In the genomic region with DNA sequence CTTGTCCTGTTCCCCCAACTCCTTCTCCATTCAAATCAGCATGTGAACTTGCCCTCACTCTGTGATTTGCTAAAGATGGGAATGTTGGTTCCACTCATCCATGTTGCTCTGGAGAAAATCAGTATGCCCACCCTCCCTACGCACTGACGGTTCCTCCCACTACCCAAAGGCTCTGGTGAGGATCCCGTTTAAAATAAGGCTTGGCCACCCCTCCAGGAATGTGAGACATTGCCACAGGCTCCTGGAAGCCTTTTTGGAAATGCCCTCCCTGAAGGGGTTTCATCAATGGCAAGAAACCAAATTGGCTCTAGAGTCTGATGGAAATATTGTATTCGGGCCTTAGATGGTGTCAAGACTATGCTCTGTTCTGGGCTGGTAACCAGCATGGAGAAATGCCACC, we compare ENCODE assay signal across 20 cellular contexts.
DNase-seq lines count a peak whose midpoint lies in the region; ATAC-seq and TF ChIP-seq lines count a peak whose summit lies in the region.
"Had no signal": no experiment of that assay in that cellular context is flagged by ENCODE, and none has a peak within 500 bp of the region (broad histone marks: within the 10 kb centered on the region; RNA-seq: fewer than 3 reads in every experiment).

No MANE protein-coding gene starts in this region.

- peak overlapping the region in 1 of 2 donors; percentile 56 for H3K27ac Mint-ChIP-seq in natural killer cell treated with Interleukin-12 subunit alpha and Interleukin-12 subunit beta and Interleukin-15 and Interleukin-18, amount 100 ng/mL, for 72 hours
- H3K27ac Mint-ChIP-seq in natural killer cell, result no peak overlapping the region
- H3K27ac Mint-ChIP-seq in progenitor cell of endocrine pancreas, result peak overlapping the region; percentile 97
- no peak overlapping the region for H3K27ac Mint-ChIP-seq in Calu3 (ENCODE audit: unreplicated experiment)
- no peak overlapping the region for H3K27ac Mint-ChIP-seq in T-helper 17 cell
- H3K27ac Mint-ChIP-seq: activated naive CD8-positive, alpha-beta T cell treated with anti-CD3 and anti-CD28 coated beads, Interleukin-2, amount 50 U/mL, for 24 hours; activated T-helper 2 cell treated with anti-CD3 and anti-CD28 coated beads, Interferon-gamma antibody, Interleukin-2, Interleukin-4, amounts not matched to agents 10 μg/mL and 5 μg/mL and 100 μg/mL, durations not matched to agents 14 hours and 24 hours and 36 hours had no signal

- no peak overlapping the region for H3K4me3 ChIP-seq in fibroblast of the aortic adventitia (ENCODE audit: low read depth, low read length)
- H3K4me3 ChIP-seq: prostate gland had no signal

- no peak for TF ChIP-seq CTCF in natural killer cell (IDR thresholded peaks at IDR 0.05)
- no peak for TF ChIP-seq CTCF in fibroblast of the aortic adventitia (IDR thresholded peaks at IDR 0.05; ENCODE audit: insufficient read depth, low read length)
- no peak for TF ChIP-seq CTCF in progenitor cell of endocrine pancreas (IDR thresholded peaks at IDR 0.05; ENCODE audit: unreplicated experiment)
- no peak for TF ChIP-seq CTCF in Calu3 (IDR thresholded peaks at IDR 0.05; ENCODE audit: unreplicated experiment)

- H3K27me3 Mint-ChIP-seq in natural killer cell treated with Interleukin-12 subunit alpha and Interleukin-12 subunit beta and Interleukin-15 and Interleukin-18, amount 100 ng/mL, for 72 hours, result peaks cover 11 to 19% of the 10 kb centered on the region in 2 donors
- H3K27me3 Mint-ChIP-seq in natural killer cell (ENCODE audit: low read depth in 2 of 2), result peaks cover 6 to 9% of the 10 kb centered on the region in 2 donors
- peaks cover 8% of the 10 kb centered on the region for H3K27me3 Mint-ChIP-seq in progenitor cell of endocrine pancreas
- H3K27me3 Mint-ChIP-seq in Calu3 (ENCODE audit: unreplicated experiment), result peaks cover 34% of the 10 kb centered on the region
- H3K27me3 Mint-ChIP-seq in T-helper 17 cell, result peaks cover 44% of the 10 kb centered on the region

- H3K4me1 Mint-ChIP-seq in natural killer cell treated with Interleukin-12 subunit alpha and Interleukin-12 subunit beta and Interleukin-15 and Interleukin-18, amount 100 ng/mL, for 72 hours (ENCODE audit: low read depth in 2 of 2), result peaks cover 11 to 24% of the 10 kb centered on the region in 2 donors
- peaks cover 7 to 11% of the 10 kb centered on the region in 2 donors for H3K4me1 Mint-ChIP-seq in natural killer cell
- peaks cover 37% of the 10 kb centered on the region for H3K4me1 Mint-ChIP-seq in progenitor cell of endocrine pancreas (ENCODE audit: low read depth)
- H3K4me1 Mint-ChIP-seq in Calu3 (ENCODE audit: low read depth, unreplicated experiment), result peaks cover 11% of the 10 kb centered on the region
- H3K4me1 Mint-ChIP-seq in T-helper 17 cell, result peaks cover 5% of the 10 kb centered on the region
- H3K4me1 Mint-ChIP-seq: activated naive CD8-positive, alpha-beta T cell treated with anti-CD3 and anti-CD28 coated beads, Interleukin-2, amount 50 U/mL, for 24 hours had no signal

- no peaks in the 10 kb centered on the region for H3K9me3 ChIP-seq in T-helper 17 cell (ENCODE audit: control insufficient read depth, low read length, poor library complexity, severe bottlenecking)
- H3K9me3 ChIP-seq: prostate gland had no signal

- peak overlapping the region; percentile 12 for H3K4me3 Mint-ChIP-seq in natural killer cell treated with Interleukin-12 subunit alpha and Interleukin-12 subunit beta and Interleukin-15 and Interleukin-18, amount 100 ng/mL, for 72 hours
- H3K4me3 Mint-ChIP-seq in natural killer cell (no peak overlapping the region), progenitor cell of endocrine pancreas (ENCODE audit: low read depth) (no peak overlapping the region), Calu3 (ENCODE audit: low read depth, unreplicated experiment) (no peak overlapping the region), T-helper 17 cell (no peak overlapping the region)
- H3K4me3 Mint-ChIP-seq: activated naive CD8-positive, alpha-beta T cell treated with anti-CD3 and anti-CD28 coated beads, Interleukin-2, amount 50 U/mL, for 24 hours; CD4-positive, alpha-beta memory T cell had no signal

- intact Hi-C loops in natural killer cell (cut with micrococcal nuclease) (loop anchor here (2.0 kb wide), 3 partner anchors 220 to 1000 kb away; no protein-coding TSS in a partner anchor), Calu3 (cut with micrococcal nuclease; ENCODE audit: unreplicated experiment) (no loop called here)

- no peaks in the 10 kb centered on the region for H3K36me3 Mint-ChIP-seq in natural killer cell treated with Interleukin-12 subunit alpha and Interleukin-12 subunit beta and Interleukin-15 and Interleukin-18, amount 100 ng/mL, for 72 hours
- no peaks in the 10 kb centered on the region for H3K36me3 Mint-ChIP-seq in natural killer cell
- H3K36me3 Mint-ChIP-seq in progenitor cell of endocrine pancreas (ENCODE audit: insufficient read depth), result no peaks in the 10 kb centered on the region
- H3K36me3 Mint-ChIP-seq in Calu3 (ENCODE audit: insufficient read depth, unreplicated experiment), result no peaks in the 10 kb centered on the region
- no peaks in the 10 kb centered on the region for H3K36me3 Mint-ChIP-seq in T-helper 17 cell (ENCODE audit: low read depth)
- H3K36me3 Mint-ChIP-seq: CD4-positive, alpha-beta memory T cell had no signal

- CTCF ChIA-PET in Calu3 (lab: Charles Lee), result interaction anchor here (0.7 to 1.5 kb wide), 4 partner anchors 20 to 958 kb away, joined by 3 to 13 read pairs (median 8); no protein-coding TSS in a partner anchor

- no peaks in the 10 kb centered on the region for H3K9me3 Mint-ChIP-seq in natural killer cell treated with Interleukin-12 subunit alpha and Interleukin-12 subunit beta and Interleukin-15 and Interleukin-18, amount 100 ng/mL, for 72 hours
- H3K9me3 Mint-ChIP-seq in natural killer cell (no peaks in the 10 kb centered on the region), progenitor cell of endocrine pancreas (ENCODE audit: low read depth) (no peaks in the 10 kb centered on the region), Calu3 (ENCODE audit: low read depth, unreplicated experiment) (no peaks in the 10 kb centered on the region)
- H3K9me3 Mint-ChIP-seq: activated naive CD8-positive, alpha-beta T cell treated with anti-CD3 and anti-CD28 coated beads, Interleukin-2, amount 50 U/mL, for 24 hours; activated T-helper 2 cell treated with anti-CD3 and anti-CD28 coated beads, Interferon-gamma antibody, Interleukin-2, Interleukin-4, amounts not matched to agents 10 μg/mL and 5 μg/mL and 100 μg/mL, durations not matched to agents 14 hours and 24 hours and 36 hours; CD4-positive, alpha-beta memory T cell had no signal

- BruUV-seq in Calu3 (replicated peaks; lab: Mats Ljungman, UMichigan), result no TSS peak

- no peak for DNase-seq in natural killer cell treated with Interleukin-12 subunit alpha and Interleukin-12 subunit beta and Interleukin-15 and Interleukin-18, amount 100 ng/mL, for 72 hours (ENCODE audit: low spot score)
- DNase-seq in natural killer cell (no peak), fibroblast of the aortic adventitia (ENCODE audit: low read depth) (peak; percentile 59), progenitor cell of endocrine pancreas (ENCODE audit: low spot score, unreplicated experiment) (no peak), globus pallidus (ENCODE audit: low spot score) (no peak), Calu3 (no peak), T-helper 17 cell (no peak)
- DNase-seq: activated CD4-positive, alpha-beta T cell treated with anti-CD3 and anti-CD28 coated beads for 48 hours; activated naive CD8-positive, alpha-beta T cell treated with anti-CD3 and anti-CD28 coated beads, Interleukin-2, amount 50 U/mL, for 24 hours; CD4-positive, alpha-beta memory T cell; dermis blood vessel endothelial cell; mammary epithelial cell; NCI-H1694 treated with DMSO at 0.1 percent for 48 hours; NCI-H82; OCI-M1; SHP77 treated with DMSO at 0.1 percent for 48 hours; stimulated activated CD4-positive, alpha-beta T cell treated with anti-CD3 and anti-CD28 coated beads, Interleukin-4, amount 100 ng/mL, for 24 hours had no signal

- no peak for ATAC-seq in natural killer cell treated with Interleukin-12 subunit alpha and Interleukin-12 subunit beta and Interleukin-15 and Interleukin-18, amount 100 ng/mL, for 72 hours
- no peak for ATAC-seq in natural killer cell
- no peak for ATAC-seq in GM19328 (IDR thresholded peaks at IDR 0.05; ENCODE audit: unreplicated experiment)
- ATAC-seq in T-helper 17 cell, result no peak
- ATAC-seq: activated naive CD8-positive, alpha-beta T cell treated with anti-CD3 and anti-CD28 coated beads, Interleukin-2, amount 50 U/mL, for 24 hours had no signal
